ENCODE assay signal across 25 cellular contexts in genomic region chr18:76216096-76216495, GRCh38.
"Had no signal": no experiment of that assay in that cellular context is flagged by ENCODE, and none has a peak within 500 bp of the region (broad histone marks: within the 10 kb centered on the region; RNA-seq: fewer than 3 reads in every experiment).

No MANE protein-coding gene starts in this region.

- H3K27me3 ChIP-seq: colonic mucosa, gastrocnemius medialis, heart right ventricle, left lung had no signal

- DNase-seq: colonic mucosa; cortex of kidney; effector CD8-positive, alpha-beta T cell; effector memory CD8-positive, alpha-beta T cell; endodermal cell; erythroblast; esophagus squamous epithelium; foreskin fibroblast; foreskin melanocyte; gastrocnemius medialis; glutamatergic neuron; head of caudate nucleus; heart right ventricle; hippocampal formation; left cardiac atrium; left lung; left ventricle myocardium superior; lower lobe of right lung; mesenchymal stem cell; mucosa of descending colon had no signal

- H3K27ac ChIP-seq: colonic mucosa, epithelial cell of prostate, esophagus squamous epithelium, gastrocnemius medialis, heart right ventricle, left lung, lower lobe of right lung had no signal

- H3K4me1 ChIP-seq: colonic mucosa, esophagus squamous epithelium, gastrocnemius medialis, heart right ventricle, left lung, lower lobe of right lung had no signal

- H3K36me3 ChIP-seq: colonic mucosa, esophagus squamous epithelium, gastrocnemius medialis, heart right ventricle, left lung, lower lobe of right lung had no signal

- FAIRE-seq: endometrium, islet of Langerhans, keratinocyte had no signal

- H3K4me3 ChIP-seq: colonic mucosa, esophagus squamous epithelium, gastrocnemius medialis, heart right ventricle, left lung, lower lobe of right lung, mucosa of descending colon had no signal

- H3K9me3 ChIP-seq: colonic mucosa, esophagus squamous epithelium, gastrocnemius medialis, heart right ventricle, left lung, lower lobe of right lung, mucosa of descending colon had no signal

- ATAC-seq: effector memory CD8-positive, alpha-beta T cell; esophagus mucosa; gastrocnemius medialis; heart right ventricle; left cardiac atrium; left lung; left ventricle myocardium superior; lower lobe of right lung; mucosa of descending colon had no signal
